1 cellular context compared by ENCODE assay signal in the genomic region with DNA sequence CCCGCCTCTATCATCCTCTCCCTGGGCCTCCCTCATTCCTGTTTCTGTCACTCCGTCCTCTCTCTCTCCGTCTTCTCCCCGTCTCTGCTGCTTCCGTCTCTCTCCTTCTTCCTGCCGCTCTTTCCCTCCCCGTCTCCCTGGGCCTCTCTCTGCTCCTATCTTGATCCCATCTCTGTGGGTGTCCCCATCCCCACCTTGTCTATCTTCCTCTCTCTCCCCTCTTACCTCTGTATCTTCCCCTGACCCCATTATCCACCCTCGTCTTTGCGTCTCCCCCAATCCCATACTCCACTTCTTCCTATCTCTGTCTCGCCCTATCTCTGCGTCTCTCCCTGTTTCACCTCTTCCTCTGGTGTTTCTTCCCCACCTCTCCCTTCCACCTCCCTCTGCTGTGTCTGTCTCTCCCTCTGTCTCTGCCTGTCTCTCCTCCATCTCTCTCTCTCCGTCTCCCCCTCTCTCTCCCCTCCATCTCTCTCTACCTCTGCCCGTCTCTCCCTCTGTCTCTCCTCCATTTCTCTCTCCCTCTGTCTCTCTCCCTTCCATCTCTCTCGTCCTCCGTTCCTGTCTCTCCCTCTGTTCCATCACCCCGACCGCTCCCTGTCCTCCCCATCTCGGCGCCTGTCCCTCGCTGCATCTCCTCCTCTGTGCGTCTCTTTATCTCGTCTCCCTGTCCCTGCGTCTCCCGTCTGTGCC.
TF ChIP-seq lines count a peak whose summit lies in the region.

No MANE protein-coding gene starts in this region.

TF ChIP-seq in K562, 482 proteins besides CTCF, POLR2A, EP300 and RAD21 (continues in another document):
- TF ChIP-seq OTX1 (CRISPR knock-in tag; IDR thresholded peaks at IDR 0.05) (peak; percentile 98), ZNF263 (CRISPR knock-in tag; IDR thresholded peaks at IDR 0.05; ENCODE audit: borderline replicate concordance) (peak; percentile 28; the same call in 1 of the 2 replicates), JUN (IDR thresholded peaks at IDR 0.05; ENCODE audit: borderline replicate concordance, low read depth, low read length) (no peak), JUN (CRISPR knock-in tag; IDR thresholded peaks at IDR 0.05; ENCODE audit: borderline replicate concordance) (peak; percentile 54; the same call in 1 of the 2 replicates), ARHGAP35 (IDR thresholded peaks at IDR 0.05; ENCODE audit: partially characterized antibody) (peak; percentile 76), ETV5 (CRISPR knock-in tag; IDR thresholded peaks at IDR 0.05; ENCODE audit: low read depth) (peak; percentile 23; the same call in 1 of the 2 replicates), ZC3H8 (IDR thresholded peaks at IDR 0.05) (peak; percentile 49), ESRRB (CRISPR knock-in tag; IDR thresholded peaks at IDR 0.05; ENCODE audit: borderline replicate concordance) (no peak), U2AF1 (optimal IDR thresholded peaks at IDR 0.05; ENCODE audit: low read depth, low read length) (no peak), CBFA2T2 (conservative IDR thresholded peaks at IDR 0.05) (no peak), GATA2 (CRISPR knock-in tag; IDR thresholded peaks at IDR 0.05) (peak; percentile 35; the same call in 1 of the 2 replicates), EHMT2 (IDR thresholded peaks at IDR 0.05) (0 out of 2 replicates have a peak, but pooled peaks have one; percentile 52), SUPT5H (IDR thresholded peaks at IDR 0.05) (peak; percentile 79), ZNF431 (CRISPR knock-in tag; IDR thresholded peaks at IDR 0.05) (peak; percentile 40; the same call in 1 of the 2 replicates), GABPB1 (CRISPR knock-in tag; IDR thresholded peaks at IDR 0.05) (peak; percentile 5), THRAP3 (IDR thresholded peaks at IDR 0.05; ENCODE audit: borderline replicate concordance) (peak; percentile 75; the same call in 1 of the 2 replicates), ETV1 (tag; conservative IDR thresholded peaks at IDR 0.05; ENCODE audit: low read depth) (peak; percentile 44; the same call in 1 of the 2 replicates)
- TF ChIP-seq, protein P1, sequence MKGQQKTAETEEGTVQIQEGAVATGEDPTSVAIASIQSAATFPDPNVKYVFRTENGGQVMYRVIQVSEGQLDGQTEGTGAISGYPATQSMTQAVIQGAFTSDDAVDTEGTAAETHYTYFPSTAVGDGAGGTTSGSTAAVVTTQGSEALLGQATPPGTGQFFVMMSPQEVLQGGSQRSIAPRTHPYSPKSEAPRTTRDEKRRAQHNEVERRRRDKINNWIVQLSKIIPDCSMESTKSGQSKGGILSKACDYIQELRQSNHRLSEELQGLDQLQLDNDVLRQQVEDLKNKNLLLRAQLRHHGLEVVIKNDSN (CRISPR knock-in tag; IDR thresholded peaks at IDR 0.05): peak; percentile 48; the same call in 1 of the 2 replicates
- TF ChIP-seq, protein P2, sequence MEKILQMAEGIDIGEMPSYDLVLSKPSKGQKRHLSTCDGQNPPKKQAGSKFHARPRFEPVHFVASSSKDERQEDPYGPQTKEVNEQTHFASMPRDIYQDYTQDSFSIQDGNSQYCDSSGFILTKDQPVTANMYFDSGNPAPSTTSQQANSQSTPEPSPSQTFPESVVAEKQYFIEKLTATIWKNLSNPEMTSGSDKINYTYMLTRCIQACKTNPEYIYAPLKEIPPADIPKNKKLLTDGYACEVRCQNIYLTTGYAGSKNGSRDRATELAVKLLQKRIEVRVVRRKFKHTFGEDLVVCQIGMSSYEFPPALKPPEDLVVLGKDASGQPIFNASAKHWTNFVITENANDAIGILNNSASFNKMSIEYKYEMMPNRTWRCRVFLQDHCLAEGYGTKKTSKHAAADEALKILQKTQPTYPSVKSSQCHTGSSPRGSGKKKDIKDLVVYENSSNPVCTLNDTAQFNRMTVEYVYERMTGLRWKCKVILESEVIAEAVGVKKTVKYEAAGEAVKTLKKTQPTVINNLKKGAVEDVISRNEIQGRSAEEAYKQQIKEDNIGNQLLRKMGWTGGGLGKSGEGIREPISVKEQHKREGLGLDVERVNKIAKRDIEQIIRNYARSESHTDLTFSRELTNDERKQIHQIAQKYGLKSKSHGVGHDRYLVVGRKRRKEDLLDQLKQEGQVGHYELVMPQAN (IDR thresholded peaks at IDR 0.05; ENCODE audit: borderline replicate concordance): peak; percentile 83
- TF ChIP-seq, protein P3, sequence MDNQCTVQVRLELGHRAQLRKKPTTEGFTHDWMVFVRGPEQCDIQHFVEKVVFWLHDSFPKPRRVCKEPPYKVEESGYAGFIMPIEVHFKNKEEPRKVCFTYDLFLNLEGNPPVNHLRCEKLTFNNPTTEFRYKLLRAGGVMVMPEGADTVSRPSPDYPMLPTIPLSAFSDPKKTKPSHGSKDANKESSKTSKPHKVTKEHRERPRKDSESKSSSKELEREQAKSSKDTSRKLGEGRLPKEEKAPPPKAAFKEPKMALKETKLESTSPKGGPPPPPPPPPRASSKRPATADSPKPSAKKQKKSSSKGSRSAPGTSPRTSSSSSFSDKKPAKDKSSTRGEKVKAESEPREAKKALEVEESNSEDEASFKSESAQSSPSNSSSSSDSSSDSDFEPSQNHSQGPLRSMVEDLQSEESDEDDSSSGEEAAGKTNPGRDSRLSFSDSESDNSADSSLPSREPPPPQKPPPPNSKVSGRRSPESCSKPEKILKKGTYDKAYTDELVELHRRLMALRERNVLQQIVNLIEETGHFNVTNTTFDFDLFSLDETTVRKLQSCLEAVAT (IDR thresholded peaks at IDR 0.05): peak; percentile 84 to 86; a peak in 3 of 4 replicates
- TF ChIP-seq, protein P4, sequence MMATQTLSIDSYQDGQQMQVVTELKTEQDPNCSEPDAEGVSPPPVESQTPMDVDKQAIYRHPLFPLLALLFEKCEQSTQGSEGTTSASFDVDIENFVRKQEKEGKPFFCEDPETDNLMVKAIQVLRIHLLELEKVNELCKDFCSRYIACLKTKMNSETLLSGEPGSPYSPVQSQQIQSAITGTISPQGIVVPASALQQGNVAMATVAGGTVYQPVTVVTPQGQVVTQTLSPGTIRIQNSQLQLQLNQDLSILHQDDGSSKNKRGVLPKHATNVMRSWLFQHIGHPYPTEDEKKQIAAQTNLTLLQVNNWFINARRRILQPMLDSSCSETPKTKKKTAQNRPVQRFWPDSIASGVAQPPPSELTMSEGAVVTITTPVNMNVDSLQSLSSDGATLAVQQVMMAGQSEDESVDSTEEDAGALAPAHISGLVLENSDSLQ (IDR thresholded peaks at IDR 0.05): 0 out of 2 replicates have a peak, but pooled peaks have one; percentile 29
- TF ChIP-seq, protein P5, sequence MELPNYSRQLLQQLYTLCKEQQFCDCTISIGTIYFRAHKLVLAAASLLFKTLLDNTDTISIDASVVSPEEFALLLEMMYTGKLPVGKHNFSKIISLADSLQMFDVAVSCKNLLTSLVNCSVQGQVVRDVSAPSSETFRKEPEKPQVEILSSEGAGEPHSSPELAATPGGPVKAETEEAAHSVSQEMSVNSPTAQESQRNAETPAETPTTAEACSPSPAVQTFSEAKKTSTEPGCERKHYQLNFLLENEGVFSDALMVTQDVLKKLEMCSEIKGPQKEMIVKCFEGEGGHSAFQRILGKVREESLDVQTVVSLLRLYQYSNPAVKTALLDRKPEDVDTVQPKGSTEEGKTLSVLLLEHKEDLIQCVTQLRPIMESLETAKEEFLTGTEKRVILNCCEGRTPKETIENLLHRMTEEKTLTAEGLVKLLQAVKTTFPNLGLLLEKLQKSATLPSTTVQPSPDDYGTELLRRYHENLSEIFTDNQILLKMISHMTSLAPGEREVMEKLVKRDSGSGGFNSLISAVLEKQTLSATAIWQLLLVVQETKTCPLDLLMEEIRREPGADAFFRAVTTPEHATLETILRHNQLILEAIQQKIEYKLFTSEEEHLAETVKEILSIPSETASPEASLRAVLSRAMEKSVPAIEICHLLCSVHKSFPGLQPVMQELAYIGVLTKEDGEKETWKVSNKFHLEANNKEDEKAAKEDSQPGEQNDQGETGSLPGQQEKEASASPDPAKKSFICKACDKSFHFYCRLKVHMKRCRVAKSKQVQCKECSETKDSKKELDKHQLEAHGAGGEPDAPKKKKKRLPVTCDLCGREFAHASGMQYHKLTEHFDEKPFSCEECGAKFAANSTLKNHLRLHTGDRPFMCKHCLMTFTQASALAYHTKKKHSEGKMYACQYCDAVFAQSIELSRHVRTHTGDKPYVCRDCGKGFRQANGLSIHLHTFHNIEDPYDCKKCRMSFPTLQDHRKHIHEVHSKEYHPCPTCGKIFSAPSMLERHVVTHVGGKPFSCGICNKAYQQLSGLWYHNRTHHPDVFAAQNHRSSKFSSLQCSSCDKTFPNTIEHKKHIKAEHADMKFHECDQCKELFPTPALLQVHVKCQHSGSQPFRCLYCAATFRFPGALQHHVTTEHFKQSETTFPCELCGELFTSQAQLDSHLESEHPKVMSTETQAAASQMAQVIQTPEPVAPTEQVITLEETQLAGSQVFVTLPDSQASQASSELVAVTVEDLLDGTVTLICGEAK (IDR thresholded peaks at IDR 0.05): peak; percentile 76
- TF ChIP-seq, protein P5 (CRISPR knock-in tag; IDR thresholded peaks at IDR 0.05): no peak
- TF ChIP-seq, protein P6, sequence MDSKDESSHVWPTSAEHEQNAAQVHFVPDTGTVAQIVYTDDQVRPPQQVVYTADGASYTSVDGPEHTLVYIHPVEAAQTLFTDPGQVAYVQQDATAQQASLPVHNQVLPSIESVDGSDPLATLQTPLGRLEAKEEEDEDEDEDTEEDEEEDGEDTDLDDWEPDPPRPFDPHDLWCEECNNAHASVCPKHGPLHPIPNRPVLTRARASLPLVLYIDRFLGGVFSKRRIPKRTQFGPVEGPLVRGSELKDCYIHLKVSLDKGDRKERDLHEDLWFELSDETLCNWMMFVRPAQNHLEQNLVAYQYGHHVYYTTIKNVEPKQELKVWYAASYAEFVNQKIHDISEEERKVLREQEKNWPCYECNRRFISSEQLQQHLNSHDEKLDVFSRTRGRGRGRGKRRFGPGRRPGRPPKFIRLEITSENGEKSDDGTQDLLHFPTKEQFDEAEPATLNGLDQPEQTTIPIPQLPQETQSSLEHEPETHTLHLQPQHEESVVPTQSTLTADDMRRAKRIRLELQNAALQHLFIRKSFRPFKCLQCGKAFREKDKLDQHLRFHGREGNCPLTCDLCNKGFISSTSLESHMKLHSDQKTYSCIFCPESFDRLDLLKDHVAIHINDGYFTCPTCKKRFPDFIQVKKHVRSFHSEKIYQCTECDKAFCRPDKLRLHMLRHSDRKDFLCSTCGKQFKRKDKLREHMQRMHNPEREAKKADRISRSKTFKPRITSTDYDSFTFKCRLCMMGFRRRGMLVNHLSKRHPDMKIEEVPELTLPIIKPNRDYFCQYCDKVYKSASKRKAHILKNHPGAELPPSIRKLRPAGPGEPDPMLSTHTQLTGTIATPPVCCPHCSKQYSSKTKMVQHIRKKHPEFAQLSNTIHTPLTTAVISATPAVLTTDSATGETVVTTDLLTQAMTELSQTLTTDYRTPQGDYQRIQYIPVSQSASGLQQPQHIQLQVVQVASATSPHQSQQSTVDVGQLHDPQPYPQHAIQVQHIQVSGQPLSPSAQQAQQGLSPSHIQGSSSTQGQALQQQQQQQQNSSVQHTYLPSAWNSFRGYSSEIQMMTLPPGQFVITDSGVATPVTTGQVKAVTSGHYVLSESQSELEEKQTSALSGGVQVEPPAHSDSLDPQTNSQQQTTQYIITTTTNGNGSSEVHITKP (IDR thresholded peaks at IDR 0.05; ENCODE audit: partially characterized antibody): peak; percentile 1
